24 cellular contexts compared by ENCODE assay signal in genomic region chr15:81120069-81120468, GRCh38. TPM values are rescaled to one million over a fixed set of nuclear protein-coding genes. Genes with fewer than 3 reads are reported as not detected.
"Had no signal": no experiment of that assay in that cellular context is flagged by ENCODE, and none has a peak within 500 bp of the region (broad histone marks: within the 10 kb centered on the region; RNA-seq: fewer than 3 reads in every experiment).

No MANE protein-coding gene starts in this region.

- H3K4me1 ChIP-seq: SJSA1 had no signal

- ATAC-seq: Panc1 had no signal

- FAIRE-seq: HTR-8/SVneo had no signal

- H3K27ac ChIP-seq: HL-60, RWPE1, SJSA1, SK-N-MC had no signal

- DNase-seq: Karpas-422, KG1, MG63, NCI-H1092 treated with DMSO at 0.1 percent for 48 hours, NCI-H1417, NCI-H1436 treated with DMSO at 0.1 percent for 48 hours, NCI-H1694, NCI-H187 treated with DMSO at 0.1 percent for 48 hours, NCI-H2029 treated with DMSO at 0.1 percent for 48 hours, NCI-H2171 treated with DMSO at 0.1 percent for 48 hours, NCI-H2227 treated with DMSO at 0.1 percent for 48 hours, NCI-H524, NCI-H526 treated with DMSO at 0.1 percent for 48 hours, NCI-H748 treated with DMSO at 0.1 percent for 48 hours, Right ventricle myocardium superior, SIG-M5 had no signal

- H3K36me3 ChIP-seq: MG63, SJSA1 had no signal

- H3K27me3 ChIP-seq: MG63 had no signal

- H3K9me3 ChIP-seq: MG63, SJSA1 had no signal

- H3K4me3 ChIP-seq: MG63, SJSA1, SK-N-MC had no signal

RNA-seq across cellular contexts. Expression of gene CFAP161, which starts 14.0 kb away (rescaled TPM):
- total RNA-seq: NCI-H460; SJSA1; T-helper 1 cell treated with Interleukin-12 subunit alpha and Interleukin-12 subunit beta and Interleukin-4 antibody, amounts not matched to agents 30 ng/mL and 1 ng/mL, for 36 hours had no signal
